Comparison of ENCODE assay signal across 8 cellular contexts in genomic region chr18:55478301-55478660, GRCh38.
DNase-seq lines count a peak whose midpoint lies in the region; ATAC-seq and TF ChIP-seq lines count a peak whose summit lies in the region.

No MANE protein-coding gene starts in this region.

- no peak overlapping the region for H3K27ac ChIP-seq in CD4-positive, alpha-beta T cell (ENCODE audit: low read depth, low read length)
- peak overlapping the region; percentile 38 to 73 (median 52) for H3K27ac ChIP-seq in Peyer's patch
- H3K27ac ChIP-seq in sigmoid colon, result peak overlapping the region; percentile 77 to 84 (median 82)

- CTCF ChIA-PET in CD4-positive, alpha-beta T cell (lab: Charles Lee), result no interaction called here

- H3K4me3 Mint-ChIP-seq in CD4-positive, alpha-beta T cell, result peak overlapping the region; percentile 79

- 84 to 86% methylated on average over 4 of the region's 4 CpGs for WGBS in sigmoid colon, 2 donors

- H3K4me3 ChIP-seq in Peyer's patch, result peak overlapping the region in 1 of 4 donors; percentile 41
- H3K4me3 ChIP-seq in fibroblast of the aortic adventitia (ENCODE audit: low read depth, low read length), result peak overlapping the region; percentile 76
- H3K4me3 ChIP-seq in sigmoid colon, result peak overlapping the region; percentile 35 to 55 (median 51)

- H3K36me3 Mint-ChIP-seq in CD4-positive, alpha-beta T cell (ENCODE audit: low read depth), result no peaks in the 10 kb centered on the region

- TF ChIP-seq POLR2A in Peyer's patch (IDR thresholded peaks at IDR 0.05), result no peak
- no peak for TF ChIP-seq POLR2A in sigmoid colon (IDR thresholded peaks at IDR 0.05)

- no peaks in the 10 kb centered on the region for H3K9me3 Mint-ChIP-seq in CD4-positive, alpha-beta T cell

- no peaks in the 10 kb centered on the region for H3K9me3 ChIP-seq in CD4-positive, alpha-beta T cell (ENCODE audit: control insufficient read depth, low read length)
- H3K9me3 ChIP-seq in Peyer's patch (no peaks in the 10 kb centered on the region), sigmoid colon (no peaks in the 10 kb centered on the region)

- no peak for TF ChIP-seq CTCF in CD4-positive, alpha-beta T cell (IDR thresholded peaks at IDR 0.05)
- no peak for TF ChIP-seq CTCF in Peyer's patch (IDR thresholded peaks at IDR 0.05)
- TF ChIP-seq CTCF in fibroblast of the aortic adventitia (IDR thresholded peaks at IDR 0.05; ENCODE audit: insufficient read depth, low read length), result no peak
- TF ChIP-seq CTCF in sigmoid colon (IDR thresholded peaks at IDR 0.05), result no peak

- no peaks in the 10 kb centered on the region for H3K4me1 ChIP-seq in Peyer's patch
- peaks cover 0 to 26% (median 12%) of the 10 kb centered on the region in 4 donors for H3K4me1 ChIP-seq in sigmoid colon

- no peak for DNase-seq in CD4-positive, alpha-beta T cell
- DNase-seq in Peyer's patch, result no peak
- DNase-seq in fibroblast of the aortic adventitia (ENCODE audit: low read depth), result no peak
- no peak for DNase-seq in sigmoid colon
- DNase-seq in NCI-H1417 treated with DMSO at 0.1 percent for 48 hours (lab: John Stamatoyannopoulos, UW), result no peak
- no peak for DNase-seq in HCEC 1CT
- DNase-seq in effector CD4-positive, alpha-beta T cell, result no peak

- no peak for ATAC-seq in CD4-positive, alpha-beta T cell (ENCODE audit: poor library complexity)
- ATAC-seq in HG03354 (IDR thresholded peaks at IDR 0.05; ENCODE audit: poor library complexity, severe bottlenecking, unreplicated experiment), result no peak

- POLR2A ChIA-PET in CD4-positive, alpha-beta T cell (lab: Charles Lee), result no interaction called here

- peak overlapping the region; percentile 76 for H3K27ac Mint-ChIP-seq in CD4-positive, alpha-beta T cell

- intact Hi-C loops in CD4-positive, alpha-beta T cell (cut with DNase I, micrococcal nuclease), result no loop called here
- intact Hi-C loops in sigmoid colon (cut with DNase I), result loop anchor here (5.0 kb wide), 1 partner anchor 109 kb away; the partner anchor contains the start of gene TCF4

- no peaks in the 10 kb centered on the region for H3K27me3 Mint-ChIP-seq in CD4-positive, alpha-beta T cell

- H3K27me3 ChIP-seq in CD4-positive, alpha-beta T cell (ENCODE audit: control insufficient read depth, insufficient read depth, low read length), result no peaks in the 10 kb centered on the region
- no peaks in the 10 kb centered on the region for H3K27me3 ChIP-seq in Peyer's patch
- H3K27me3 ChIP-seq in sigmoid colon, result no peaks in the 10 kb centered on the region

- H3K36me3 ChIP-seq in Peyer's patch (no peaks in the 10 kb centered on the region), sigmoid colon (no peaks in the 10 kb centered on the region)

- TF ChIP-seq EP300 in sigmoid colon (IDR thresholded peaks at IDR 0.05), result no peak

- peaks cover 24% of the 10 kb centered on the region for H3K4me1 Mint-ChIP-seq in CD4-positive, alpha-beta T cell (ENCODE audit: low read depth)
